17 cellular contexts compared by ENCODE assay signal in the genomic region with DNA sequence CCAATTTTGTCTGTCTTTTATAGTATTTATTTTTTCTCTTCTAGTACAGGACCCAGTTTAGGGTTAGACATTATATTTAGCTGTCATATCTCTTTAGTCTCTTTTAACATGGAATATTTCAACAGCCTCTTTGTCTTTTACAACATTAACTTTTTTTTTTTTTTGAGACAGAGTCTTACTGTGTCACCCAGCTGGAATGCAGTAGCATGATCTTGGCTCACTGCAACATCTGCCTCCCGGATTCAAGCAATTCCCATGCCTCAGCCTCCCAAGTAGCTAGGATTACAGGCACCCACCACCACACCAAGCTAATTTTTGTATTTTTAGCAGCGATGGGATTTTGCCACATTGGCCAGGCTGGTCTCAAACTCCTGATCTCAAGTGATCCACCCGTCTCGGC.
"Had no signal": no experiment of that assay in that cellular context is flagged by ENCODE, and none has a peak within 500 bp of the region (broad histone marks: within the 10 kb centered on the region; RNA-seq: fewer than 3 reads in every experiment).

No MANE protein-coding gene starts in this region.

- H2AFZ ChIP-seq: parathyroid adenoma had no signal

- H3K9ac ChIP-seq: parathyroid adenoma had no signal

- H3K27ac ChIP-seq: adrenal gland, body of pancreas, dorsolateral prefrontal cortex, lower lobe of right lung, parathyroid adenoma had no signal

- ATAC-seq: body of pancreas; left cardiac atrium; lower lobe of right lung; naive thymus-derived CD4-positive, alpha-beta T cell; stimulated activated naive CD8-positive, alpha-beta T cell treated with anti-CD3 and anti-CD28 coated beads, Interleukin-15, amount 100 ng/mL, for 72 hours had no signal

- H3K36me3 ChIP-seq: adrenal gland, lower lobe of right lung had no signal

- H3K4me3 ChIP-seq: adrenal gland, body of pancreas, dorsolateral prefrontal cortex, lower lobe of right lung had no signal

- H3K9me3 ChIP-seq: adrenal gland, body of pancreas, lower lobe of right lung had no signal

- DNase-seq: activated B cell treated with CpG ODN at 0.5 μM for 24 hours; activated CD4-positive, alpha-beta T cell treated with anti-CD3 and anti-CD28 coated beads, Interleukin-2, amount 50 U/mL, for 1 hour; activated naive CD4-positive, alpha-beta T cell treated with anti-CD3 and anti-CD28 coated beads, Interleukin-2, amount 10 ng/mL, durations not matched to agents 7 days and 5 days; adrenal gland; body of pancreas; cerebellar nuclear complex; dorsolateral prefrontal cortex; glutamatergic neuron; immature natural killer cell; left cardiac atrium; lower lobe of right lung; naive thymus-derived CD4-positive, alpha-beta T cell; stimulated activated CD4-positive, alpha-beta T cell treated with anti-CD3 and anti-CD28 coated beads, Interleukin-4, amount 100 ng/mL, for 4 hours; stimulated activated naive CD8-positive, alpha-beta T cell treated with anti-CD3 and anti-CD28 coated beads, Interleukin-15, amount 100 ng/mL, for 72 hours had no signal

- H3K4me3 Mint-ChIP-seq: activated B cell treated with CpG ODN at 0.5 μM for 24 hours; activated naive CD4-positive, alpha-beta T cell treated with anti-CD3 and anti-CD28 coated beads, Interleukin-2, amount 10 ng/mL, durations not matched to agents 7 days and 5 days; immature natural killer cell; naive thymus-derived CD4-positive, alpha-beta T cell; stimulated activated naive CD8-positive, alpha-beta T cell treated with anti-CD3 and anti-CD28 coated beads, Interleukin-15, amount 100 ng/mL, for 72 hours had no signal

- H3K27ac Mint-ChIP-seq: activated B cell treated with CpG ODN at 0.5 μM for 24 hours; activated naive CD4-positive, alpha-beta T cell treated with anti-CD3 and anti-CD28 coated beads, Interleukin-2, amount 10 ng/mL, durations not matched to agents 7 days and 5 days; activated T-helper 2 cell treated with anti-CD3 and anti-CD28 coated beads, Interferon-gamma antibody, Interleukin-2, Interleukin-4, amounts not matched to agents 10 μg/mL and 5 μg/mL and 100 μg/mL, durations not matched to agents 14 hours and 24 hours and 36 hours; immature natural killer cell; naive thymus-derived CD4-positive, alpha-beta T cell; stimulated activated naive CD8-positive, alpha-beta T cell treated with anti-CD3 and anti-CD28 coated beads, Interleukin-15, amount 100 ng/mL, for 72 hours had no signal

- H3K79me2 ChIP-seq: parathyroid adenoma had no signal

- H3K36me3 Mint-ChIP-seq: activated naive CD4-positive, alpha-beta T cell treated with anti-CD3 and anti-CD28 coated beads, Interleukin-2, amount 10 ng/mL, durations not matched to agents 7 days and 5 days; immature natural killer cell had no signal

- H3K27me3 ChIP-seq: adrenal gland, body of pancreas, dorsolateral prefrontal cortex had no signal

- H3K27me3 Mint-ChIP-seq: activated B cell treated with CpG ODN at 0.5 μM for 24 hours; stimulated activated naive CD8-positive, alpha-beta T cell treated with anti-CD3 and anti-CD28 coated beads, Interleukin-15, amount 100 ng/mL, for 72 hours had no signal

- H3K9me3 Mint-ChIP-seq: activated B cell treated with CpG ODN at 0.5 μM for 24 hours; activated naive CD4-positive, alpha-beta T cell treated with anti-CD3 and anti-CD28 coated beads, Interleukin-2, amount 10 ng/mL, durations not matched to agents 7 days and 5 days; activated T-helper 2 cell treated with anti-CD3 and anti-CD28 coated beads, Interferon-gamma antibody, Interleukin-2, Interleukin-4, amounts not matched to agents 10 μg/mL and 5 μg/mL and 100 μg/mL, durations not matched to agents 14 hours and 24 hours and 36 hours; immature natural killer cell; naive thymus-derived CD4-positive, alpha-beta T cell; stimulated activated naive CD8-positive, alpha-beta T cell treated with anti-CD3 and anti-CD28 coated beads, Interleukin-15, amount 100 ng/mL, for 72 hours had no signal

- H3K4me1 Mint-ChIP-seq: activated B cell treated with CpG ODN at 0.5 μM for 24 hours; activated naive CD4-positive, alpha-beta T cell treated with anti-CD3 and anti-CD28 coated beads, Interleukin-2, amount 10 ng/mL, durations not matched to agents 7 days and 5 days; immature natural killer cell; naive thymus-derived CD4-positive, alpha-beta T cell; stimulated activated naive CD8-positive, alpha-beta T cell treated with anti-CD3 and anti-CD28 coated beads, Interleukin-15, amount 100 ng/mL, for 72 hours had no signal

- H3K4me1 ChIP-seq: adrenal gland, body of pancreas, lower lobe of right lung, parathyroid adenoma had no signal

- FAIRE-seq: endometrium had no signal
